In genomic region chr12:112409064-112409905, GRCh38 we compare ENCODE assay signal across 1 cellular context.
TF ChIP-seq lines count a peak whose summit lies in the region.

Gene RPL6 (minus strand): TSS chr12:112409605. CDS start chr12:112408656, 949 bp downstream.

TF ChIP-seq in HepG2, 621 proteins besides CTCF, POLR2A, EP300 and RAD21 (continued from another document and continues in another):
- no peak; the same call in 1 of the 2 replicates for TF ChIP-seq ZNF264 (CRISPR knock-in tag; IDR thresholded peaks at IDR 0.05)
- peak; percentile 2; the same call in 1 of the 2 replicates for TF ChIP-seq ZNF609 (CRISPR knock-in tag; IDR thresholded peaks at IDR 0.05; ENCODE audit: borderline replicate concordance)
- TF ChIP-seq HHEX (CRISPR knock-in tag; IDR thresholded peaks at IDR 0.05), result no peak
- no peak for TF ChIP-seq ZBTB25 (CRISPR knock-in tag; IDR thresholded peaks at IDR 0.05)
- TF ChIP-seq CHD2 (IDR thresholded peaks at IDR 0.05; ENCODE audit: low read depth, low read length), result no peak
- TF ChIP-seq ZBTB33 (CRISPR knock-in tag; IDR thresholded peaks at IDR 0.05), result peak; percentile 25; the same call in 1 of the 2 replicates
- no peak for TF ChIP-seq ZFP36 (IDR thresholded peaks at IDR 0.05; ENCODE audit: borderline replicate concordance, low read depth, low read length, partially characterized antibody)
- peak; percentile 49; the same call in 1 of the 2 replicates for TF ChIP-seq FOXK1 (CRISPR knock-in tag; IDR thresholded peaks at IDR 0.05; ENCODE audit: borderline replicate concordance, low read depth)
- TF ChIP-seq ZNF142 (CRISPR knock-in tag; IDR thresholded peaks at IDR 0.05), result peak; percentile 91
- TF ChIP-seq HMGXB3 (CRISPR knock-in tag; IDR thresholded peaks at IDR 0.05; ENCODE audit: borderline replicate concordance), result no peak; the same call in none of the 2 replicates
- peak; percentile 57; the same call in 1 of the 2 replicates for TF ChIP-seq TOPORS (CRISPR knock-in tag; IDR thresholded peaks at IDR 0.05)
- TF ChIP-seq USF2 (IDR thresholded peaks at IDR 0.05; ENCODE audit: low read depth, low read length), result no peak
- TF ChIP-seq USF2 (CRISPR knock-in tag; IDR thresholded peaks at IDR 0.05; ENCODE audit: borderline replicate concordance), result no peak
- no peak for TF ChIP-seq NR1H2 (CRISPR knock-in tag; IDR thresholded peaks at IDR 0.05; ENCODE audit: borderline replicate concordance, low read depth)
- peak; percentile 54 for TF ChIP-seq ELF3 (CRISPR knock-in tag; IDR thresholded peaks at IDR 0.05)
- no peak for TF ChIP-seq CEBPZ (IDR thresholded peaks at IDR 0.05; ENCODE audit: low read length)
- no peak for TF ChIP-seq PCBP2 (optimal IDR thresholded peaks at IDR 0.05; ENCODE audit: low read depth, low read length, poor library complexity, severe bottlenecking)
- TF ChIP-seq ZNF749 (CRISPR knock-in tag; IDR thresholded peaks at IDR 0.05; ENCODE audit: borderline replicate concordance), result peak; percentile 61; the same call in 1 of the 2 replicates
- peak; percentile 99 for TF ChIP-seq ZNF770 (CRISPR knock-in tag; IDR thresholded peaks at IDR 0.05)
- TF ChIP-seq TARDBP (CRISPR knock-in tag; IDR thresholded peaks at IDR 0.05), result peak; percentile 73
- peak; percentile 99 for TF ChIP-seq ZMYM2 (CRISPR knock-in tag; IDR thresholded peaks at IDR 0.05)
